ENCODE assay signal across 1 cellular context in genomic region chrX:551306-551705, GRCh38.
TF ChIP-seq lines count a peak whose summit lies in the region.

No MANE protein-coding gene starts in this region.

TF ChIP-seq in H1, 55 proteins besides CTCF, POLR2A, EP300 and RAD21:
- TF ChIP-seq POU5F1 (IDR thresholded peaks at IDR 0.05; ENCODE audit: low read depth, low read length) (no peak), SP2 (IDR thresholded peaks at IDR 0.05; ENCODE audit: low read length) (no peak), TAF7 (optimal IDR thresholded peaks at IDR 0.05; ENCODE audit: borderline replicate concordance, low read depth, low read length) (no peak), SIN3A (conservative IDR thresholded peaks at IDR 0.05 in 1 of 2, IDR thresholded peaks at IDR 0.05 in 1 of 2; ENCODE audit: low read depth in 1 of 2, low read length in 2 of 2) (no peak), RBBP5 (IDR thresholded peaks at IDR 0.05; ENCODE audit: borderline replicate concordance, low read depth, low read length) (no peak), EZH2 (IDR thresholded peaks at IDR 0.05; ENCODE audit: low read depth, low read length, severe bottlenecking) (no peak), CBX5 (IDR thresholded peaks at IDR 0.05; ENCODE audit: low read depth, low read length) (no peak), CHD7 (IDR thresholded peaks at IDR 0.05; ENCODE audit: insufficient replicate concordance, low read length) (no peak), ZNF274 (IDR thresholded peaks at IDR 0.05; ENCODE audit: borderline replicate concordance, extremely low read depth, low read length) (no peak), PHF8 (conservative IDR thresholded peaks at IDR 0.05; ENCODE audit: low read depth, low read length) (no peak), RNF2 (IDR thresholded peaks at IDR 0.05; ENCODE audit: borderline replicate concordance, low read depth, low read length, missing control alignments, poor library complexity, severe bottlenecking) (no peak), JUN (IDR thresholded peaks at IDR 0.05; ENCODE audit: low read depth, low read length) (no peak), POLR2AphosphoS5 (IDR thresholded peaks at IDR 0.05; ENCODE audit: low read depth, low read length) (no peak), TEAD4 (IDR thresholded peaks at IDR 0.05; ENCODE audit: low read depth, low read length) (no peak), SP1 (IDR thresholded peaks at IDR 0.05; ENCODE audit: low read depth, low read length) (no peak), TAF1 (IDR thresholded peaks at IDR 0.05; ENCODE audit: low read depth, low read length) (no peak), HDAC6 (IDR thresholded peaks at IDR 0.05; ENCODE audit: low read depth, low read length) (no peak)
